Comparison of ENCODE assay signal across 14 cellular contexts in genomic region chr6:142827356-142827755, GRCh38.
DNase-seq lines count a peak whose midpoint lies in the region; ATAC-seq and TF ChIP-seq lines count a peak whose summit lies in the region.
"Had no signal": no experiment of that assay in that cellular context is flagged by ENCODE, and none has a peak within 500 bp of the region (broad histone marks: within the 10 kb centered on the region; RNA-seq: fewer than 3 reads in every experiment).

No MANE protein-coding gene starts in this region.

- DNase-seq in fibroblast of pulmonary artery (ENCODE audit: low read depth) (peak; percentile 39), lung microvascular endothelial cell (ENCODE audit: low read depth in 2 of 2) (peak; percentile 84 to 97), T-helper 2 cell (no peak), osteocyte (ENCODE audit: extremely low spot score, unreplicated experiment) (no peak), NCI-H1436 treated with DMSO at 0.1 percent for 48 hours (lab: John Stamatoyannopoulos, UW) (no peak)
- DNase-seq: activated naive CD4-positive, alpha-beta T cell treated with anti-CD3 and anti-CD28 coated beads, Interleukin-2, amount 10 ng/mL, durations not matched to agents 7 days and 5 days; CD8-positive, alpha-beta memory T cell; EL; hypothalamus; NCI-H2081 treated with DMSO at 0.1 percent for 48 hours; SHP77 had no signal

- TF ChIP-seq CTCF in fibroblast of pulmonary artery (IDR thresholded peaks at IDR 0.05; ENCODE audit: low read length, missing control alignments) = no peak
- TF ChIP-seq CTCF in osteocyte (IDR thresholded peaks at IDR 0.05) = no peak

- H3K4me1 Mint-ChIP-seq in activated naive CD8-positive, alpha-beta T cell (ENCODE audit: low read depth) = peaks cover 77% of the 10 kb centered on the region
- H3K4me1 Mint-ChIP-seq in stimulated activated memory B cell treated with anti-CD40 and anti-IgM and Interleukin-4, amounts not matched to agents 10 μg/mL and 1 μg/mL and 100 μg/mL, for 72 hours = peaks cover 15% of the 10 kb centered on the region
- H3K4me1 Mint-ChIP-seq in osteocyte (ENCODE audit: unreplicated experiment) = peaks cover 63% of the 10 kb centered on the region

- H3K27me3 Mint-ChIP-seq in activated naive CD8-positive, alpha-beta T cell = no peaks in the 10 kb centered on the region
- no peaks in the 10 kb centered on the region for H3K27me3 Mint-ChIP-seq in stimulated activated memory B cell treated with anti-CD40 and anti-IgM and Interleukin-4, amounts not matched to agents 10 μg/mL and 1 μg/mL and 100 μg/mL, for 72 hours
- no peaks in the 10 kb centered on the region for H3K27me3 Mint-ChIP-seq in osteocyte (ENCODE audit: unreplicated experiment)
- H3K27me3 Mint-ChIP-seq: activated naive CD4-positive, alpha-beta T cell treated with anti-CD3 and anti-CD28 coated beads, Interleukin-2, amount 10 ng/mL, durations not matched to agents 7 days and 5 days; CD8-positive, alpha-beta memory T cell had no signal

- no peak overlapping the region for H3K4me3 ChIP-seq in fibroblast of pulmonary artery (replicated peaks; ENCODE audit: low read depth, low read length)
- H3K4me3 ChIP-seq: GM12878 had no signal

- no peak overlapping the region for H3K4me3 Mint-ChIP-seq in activated naive CD8-positive, alpha-beta T cell
- no peak overlapping the region for H3K4me3 Mint-ChIP-seq in stimulated activated memory B cell treated with anti-CD40 and anti-IgM and Interleukin-4, amounts not matched to agents 10 μg/mL and 1 μg/mL and 100 μg/mL, for 72 hours
- H3K4me3 Mint-ChIP-seq in osteocyte (ENCODE audit: unreplicated experiment) = no peak overlapping the region
- H3K4me3 Mint-ChIP-seq: activated naive CD4-positive, alpha-beta T cell treated with anti-CD3 and anti-CD28 coated beads, Interleukin-2, amount 10 ng/mL, durations not matched to agents 7 days and 5 days; CD8-positive, alpha-beta memory T cell had no signal

- H3K9me3 Mint-ChIP-seq in activated naive CD8-positive, alpha-beta T cell (ENCODE audit: low read depth) = peaks cover 7% of the 10 kb centered on the region
- H3K9me3 Mint-ChIP-seq in stimulated activated memory B cell treated with anti-CD40 and anti-IgM and Interleukin-4, amounts not matched to agents 10 μg/mL and 1 μg/mL and 100 μg/mL, for 72 hours = peaks cover 3% of the 10 kb centered on the region
- no peaks in the 10 kb centered on the region for H3K9me3 Mint-ChIP-seq in osteocyte (ENCODE audit: unreplicated experiment)
- H3K9me3 Mint-ChIP-seq: activated naive CD4-positive, alpha-beta T cell treated with anti-CD3 and anti-CD28 coated beads, Interleukin-2, amount 10 ng/mL, durations not matched to agents 7 days and 5 days; CD8-positive, alpha-beta memory T cell had no signal

- ATAC-seq in stimulated activated memory B cell treated with anti-CD40 and anti-IgM and Interleukin-4, amounts not matched to agents 10 μg/mL and 1 μg/mL and 100 μg/mL, for 72 hours = no peak

- peaks cover 31% of the 10 kb centered on the region for H3K36me3 Mint-ChIP-seq in activated naive CD8-positive, alpha-beta T cell
- peaks cover 43% of the 10 kb centered on the region for H3K36me3 Mint-ChIP-seq in stimulated activated memory B cell treated with anti-CD40 and anti-IgM and Interleukin-4, amounts not matched to agents 10 μg/mL and 1 μg/mL and 100 μg/mL, for 72 hours
- H3K36me3 Mint-ChIP-seq in osteocyte (ENCODE audit: unreplicated experiment) = peaks cover 10% of the 10 kb centered on the region

- H3K27ac Mint-ChIP-seq in activated naive CD8-positive, alpha-beta T cell = peak overlapping the region; percentile 82
- H3K27ac Mint-ChIP-seq in stimulated activated memory B cell treated with anti-CD40 and anti-IgM and Interleukin-4, amounts not matched to agents 10 μg/mL and 1 μg/mL and 100 μg/mL, for 72 hours = peak overlapping the region; percentile 14
- no peak overlapping the region for H3K27ac Mint-ChIP-seq in osteocyte (ENCODE audit: unreplicated experiment)
- H3K27ac Mint-ChIP-seq: activated naive CD4-positive, alpha-beta T cell treated with anti-CD3 and anti-CD28 coated beads, Interleukin-2, amount 10 ng/mL, durations not matched to agents 7 days and 5 days had no signal

Comparison
In these comparisons a context has a peak if more than half of its experiments do, and no peak if none do; other contexts are left out.
1. DNase-seq: peak in fibroblast of pulmonary artery (single experiment) and lung microvascular endothelial cell (2 of 2); none in T-helper 2 cell (0 of 5), osteocyte (single experiment) and NCI-H1436 treated with DMSO at 0.1 percent for 48 hours (single experiment).